Comparison of ENCODE assay signal across 16 cellular contexts in the genomic region with DNA sequence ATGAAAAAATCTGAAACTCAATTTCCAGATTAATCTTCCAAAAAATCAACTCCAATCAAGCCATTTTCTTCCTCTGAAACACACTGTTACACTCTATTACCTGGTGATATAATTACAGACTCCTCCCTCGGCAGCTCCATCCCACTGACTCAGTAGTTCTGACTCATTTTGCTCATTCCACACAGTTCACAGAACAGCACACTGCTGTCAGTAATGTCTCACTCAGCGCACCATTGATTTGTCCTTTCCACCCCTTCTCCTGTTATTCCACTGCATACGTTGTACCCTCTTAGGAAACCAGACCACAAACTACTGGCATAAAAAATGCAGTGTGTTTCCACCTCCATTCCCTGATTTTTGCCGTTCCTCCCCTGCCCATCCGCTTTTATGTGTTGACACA.
A peak's percentile ranks its signal among the peaks of the same experiment; 100 is the strongest.
DNase-seq lines count a peak whose midpoint lies in the region; FAIRE-seq and TF ChIP-seq lines count a peak whose summit lies in the region.
"Had no signal": no experiment of that assay in that cellular context is flagged by ENCODE, and none has a peak within 500 bp of the region (broad histone marks: within the 10 kb centered on the region; RNA-seq: fewer than 3 reads in every experiment).

No MANE protein-coding gene starts in this region.

- H3K36me3 Mint-ChIP-seq in neural progenitor cell, result no peaks in the 10 kb centered on the region
- H3K36me3 Mint-ChIP-seq: type B pancreatic cell had no signal

- H3K4me3 Mint-ChIP-seq in neural progenitor cell, result no peak overlapping the region
- H3K4me3 Mint-ChIP-seq: type B pancreatic cell had no signal

- H3K27ac ChIP-seq in MM.1S (ENCODE audit: low read length) (no peak overlapping the region), neural progenitor cell (no peak overlapping the region)
- H3K27ac ChIP-seq: HL-60 had no signal

- DNase-seq in AG20443 (ENCODE audit: low spot score) (peak; percentile 65), LHCN-M2 (ENCODE audit: low read depth) (peak; percentile 57), bronchial epithelial cell (ENCODE audit: low read depth) (peak; percentile 86), kidney epithelial cell (ENCODE audit: low read depth) (peak; percentile 92), MM.1S (no peak), neural progenitor cell (ENCODE audit: low spot score) (no peak)
- DNase-seq in activated naive CD4-positive, alpha-beta T cell (lab: John Stamatoyannopoulos, UW), result no peak
- no peak for DNase-seq in activated CD4-positive, alpha-beta T cell treated with anti-CD3 and anti-CD28 coated beads, Interleukin-2, amount 50 U/mL, for 48 hours
- DNase-seq: activated CD4-positive, alpha-beta T cell treated with anti-CD3 and anti-CD28 coated beads for 4 hours; NCI-H1092; NCI-H2171 treated with DMSO at 0.1 percent for 48 hours; T-helper 1 cell had no signal

- H3K9me3 Mint-ChIP-seq in neural progenitor cell, result no peaks in the 10 kb centered on the region
- H3K9me3 Mint-ChIP-seq: type B pancreatic cell had no signal

- H3K27ac Mint-ChIP-seq in neural progenitor cell, result no peak overlapping the region
- H3K27ac Mint-ChIP-seq: type B pancreatic cell had no signal

- H3K9me3 ChIP-seq in MM.1S (replicated peaks; ENCODE audit: insufficient read depth, low read length) (no peaks in the 10 kb centered on the region), neural progenitor cell (ENCODE audit: low read depth) (no peaks in the 10 kb centered on the region)

- H3K9me2 ChIP-seq in MM.1S (replicated peaks; ENCODE audit: insufficient read depth, low read length), result no peaks in the 10 kb centered on the region

- H3K79me2 ChIP-seq in MM.1S (ENCODE audit: low read length) (no peaks in the 10 kb centered on the region), neural progenitor cell (ENCODE audit: low read depth) (no peaks in the 10 kb centered on the region)

- no peaks in the 10 kb centered on the region for H3K36me3 ChIP-seq in bronchial epithelial cell (ENCODE audit: control insufficient read depth, insufficient read depth, low read length)
- H3K36me3 ChIP-seq in kidney epithelial cell (ENCODE audit: control insufficient read depth, insufficient read depth, low read length), result no peaks in the 10 kb centered on the region
- H3K36me3 ChIP-seq in MM.1S (replicated peaks; ENCODE audit: insufficient read depth, low read length), result no peaks in the 10 kb centered on the region
- no peaks in the 10 kb centered on the region for H3K36me3 ChIP-seq in neural progenitor cell

- no peak overlapping the region for H3K4me3 ChIP-seq in bronchial epithelial cell (ENCODE audit: low read depth, low read length)
- H3K4me3 ChIP-seq in kidney epithelial cell (ENCODE audit: low read depth, low read length), result no peak overlapping the region
- H3K4me3 ChIP-seq in MM.1S (ENCODE audit: low read length), result no peak overlapping the region
- H3K4me3 ChIP-seq in neural progenitor cell, result no peak overlapping the region

- H3K4me1 ChIP-seq in MM.1S (ENCODE audit: low read length) (no peaks in the 10 kb centered on the region), neural progenitor cell (no peaks in the 10 kb centered on the region)

- TF ChIP-seq CTCF in bronchial epithelial cell (IDR thresholded peaks at IDR 0.05; ENCODE audit: insufficient read depth, low read length, severe bottlenecking), result no peak
- TF ChIP-seq CTCF in kidney epithelial cell (IDR thresholded peaks at IDR 0.05; ENCODE audit: insufficient read depth, low read length, poor library complexity, severe bottlenecking), result no peak
- no peak for TF ChIP-seq CTCF in MM.1S (IDR thresholded peaks at IDR 0.05; ENCODE audit: low read length)
- TF ChIP-seq CTCF in neural progenitor cell (IDR thresholded peaks at IDR 0.05), result no peak

- peaks cover 3% of the 10 kb centered on the region for H3K4me1 Mint-ChIP-seq in neural progenitor cell

- FAIRE-seq in bronchial epithelial cell (lab: Jason Lieb, UNC), result peak; percentile 95
- FAIRE-seq: endometrium, GM12892 had no signal

- H4K20me1 ChIP-seq in MM.1S (ENCODE audit: insufficient read depth, low read length), result no peaks in the 10 kb centered on the region
- H4K20me1 ChIP-seq in neural progenitor cell (ENCODE audit: low read depth), result no peaks in the 10 kb centered on the region

- H3K4me2 ChIP-seq in MM.1S (ENCODE audit: low read depth, low read length) (no peak overlapping the region), neural progenitor cell (no peak overlapping the region)

- H3K27me3 ChIP-seq in bronchial epithelial cell (ENCODE audit: control insufficient read depth, insufficient read depth, low read length) (no peaks in the 10 kb centered on the region), kidney epithelial cell (ENCODE audit: control insufficient read depth, insufficient read depth, low read length) (no peaks in the 10 kb centered on the region), MM.1S (replicated peaks; ENCODE audit: insufficient read depth, low read length) (no peaks in the 10 kb centered on the region), neural progenitor cell (no peaks in the 10 kb centered on the region)

- H3F3A ChIP-seq in MM.1S (ENCODE audit: insufficient read depth, low read length), result no peaks in the 10 kb centered on the region
- no peaks in the 10 kb centered on the region for H3F3A ChIP-seq in neural progenitor cell (ENCODE audit: low read depth)

- no peak overlapping the region for H2AFZ ChIP-seq in MM.1S (ENCODE audit: low read length)
- H2AFZ ChIP-seq in neural progenitor cell (replicated peaks), result no peak overlapping the region

- H3K27me3 Mint-ChIP-seq in neural progenitor cell (ENCODE audit: insufficient read depth, low read depth), result no peaks in the 10 kb centered on the region
- H3K27me3 Mint-ChIP-seq: type B pancreatic cell had no signal

- H3K9ac ChIP-seq in MM.1S (ENCODE audit: low read length) (no peak overlapping the region), neural progenitor cell (no peak overlapping the region)

Comparison
In these comparisons a context has a peak if more than half of its experiments do, and no peak if none do; other contexts are left out.
1. DNase-seq: peak in AG20443 (single experiment), LHCN-M2 (single experiment), bronchial epithelial cell (single experiment) and kidney epithelial cell (single experiment); none in MM.1S (single experiment), activated naive CD4-positive, alpha-beta T cell (0 of 4), neural progenitor cell (single experiment) and activated CD4-positive, alpha-beta T cell treated with anti-CD3 and anti-CD28 coated beads, Interleukin-2, amount 50 U/mL, for 48 hours (0 of 2).